Comparison of ENCODE assay signal across 9 cellular contexts in the genomic region with DNA sequence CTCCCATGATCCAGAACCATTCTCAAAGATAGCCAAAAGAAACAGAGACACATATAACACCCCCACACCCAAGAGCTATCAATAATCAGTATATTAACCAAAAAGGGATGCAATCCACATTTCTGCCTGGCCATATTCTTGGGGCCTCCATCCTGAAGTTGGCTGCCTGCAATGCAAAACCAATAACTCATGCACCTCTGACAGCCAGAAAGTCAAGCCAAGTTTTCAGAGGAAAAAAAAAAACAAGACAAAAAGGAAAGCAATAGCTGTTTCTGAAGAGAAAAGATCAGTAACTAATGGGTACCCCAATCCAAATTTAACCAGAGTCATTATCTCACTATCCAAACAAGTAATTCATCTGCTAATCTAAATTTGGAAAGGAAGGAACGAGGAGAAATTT.
"Had no signal": no experiment of that assay in that cellular context is flagged by ENCODE, and none has a peak within 500 bp of the region (broad histone marks: within the 10 kb centered on the region; RNA-seq: fewer than 3 reads in every experiment).

No MANE protein-coding gene starts in this region.

- H3K9me3 Mint-ChIP-seq: GM23338, H9, HFFc6 had no signal

- H3K27ac Mint-ChIP-seq: GM23338, H9, HFFc6 had no signal

- ATAC-seq: GM23338, HCT116 had no signal

- DNase-seq: GM23248, GOT3, H7, H9, HCEC 1CT, HFFc6 had no signal

- H3K4me3 Mint-ChIP-seq: GM23338, H9, HFFc6 had no signal

- H3K4me3 ChIP-seq: GM23248, GM23338, HAP-1 had no signal

- H3K4me1 Mint-ChIP-seq: GM23338, H9 had no signal
